In the genomic region with DNA sequence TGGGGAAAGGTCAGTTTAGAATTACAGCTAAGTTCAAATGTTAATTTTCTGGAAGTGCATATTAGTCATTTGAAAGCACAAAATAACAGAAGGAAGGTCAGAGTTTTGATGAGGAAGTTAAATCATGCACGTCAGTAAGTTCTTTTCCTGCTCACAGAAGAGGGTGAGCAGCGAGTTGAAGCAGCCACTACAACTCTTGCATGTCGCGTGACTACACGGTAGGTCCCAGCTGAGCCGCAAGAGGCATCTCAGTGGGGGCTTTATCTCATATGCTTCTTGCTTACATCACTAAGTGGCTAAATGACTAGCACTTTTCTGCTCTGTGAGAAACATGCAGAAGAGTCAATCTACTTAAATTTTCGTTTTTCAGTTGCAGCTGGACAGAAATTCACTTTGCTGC, we compare ENCODE assay signal across 8 cellular contexts. TPM values are rescaled to one million over a fixed set of nuclear protein-coding genes. Genes with fewer than 3 reads are reported as not detected.
DNase-seq lines count a peak whose midpoint lies in the region; ATAC-seq and TF ChIP-seq lines count a peak whose summit lies in the region.

No MANE protein-coding gene starts in this region.

- H3K36me3 Mint-ChIP-seq in activated naive CD4-positive, alpha-beta T cell treated with anti-CD3 and anti-CD28 coated beads, Interleukin-2, amount 10 ng/mL, durations not matched to agents 7 days and 5 days, result no peaks in the 10 kb centered on the region

- DNase-seq in activated naive CD4-positive, alpha-beta T cell treated with anti-CD3 and anti-CD28 coated beads, Interleukin-2, amount 10 ng/mL, durations not matched to agents 7 days and 5 days, result peak; percentile 36
- peak; percentile 15 for DNase-seq in stimulated activated CD4-positive, alpha-beta T cell treated with anti-CD3 and anti-CD28 coated beads, Interleukin-12 subunit alpha, Interleukin-12 subunit beta, amount 100 ng/mL, for 4 hours
- DNase-seq in OCI-M2 (lab: John Stamatoyannopoulos, UW; ENCODE audit: unreplicated experiment) (no peak), MG63 (no peak), NCI-H2081 (lab: John Stamatoyannopoulos, UW) (no peak)

- CTCF ChIA-PET in activated naive CD4-positive, alpha-beta T cell treated with anti-CD3 and anti-CD28 coated beads, Interleukin-2, amount 10 ng/mL, durations not matched to agents 7 days and 5 days (lab: Charles Lee), result no interaction called here

- no peaks in the 10 kb centered on the region for H3K9me3 Mint-ChIP-seq in activated naive CD4-positive, alpha-beta T cell treated with anti-CD3 and anti-CD28 coated beads, Interleukin-2, amount 10 ng/mL, durations not matched to agents 7 days and 5 days

- no peak overlapping the region for H3K4me3 Mint-ChIP-seq in activated naive CD4-positive, alpha-beta T cell treated with anti-CD3 and anti-CD28 coated beads, Interleukin-2, amount 10 ng/mL, durations not matched to agents 7 days and 5 days

- H3K27me3 Mint-ChIP-seq in activated naive CD4-positive, alpha-beta T cell treated with anti-CD3 and anti-CD28 coated beads, Interleukin-2, amount 10 ng/mL, durations not matched to agents 7 days and 5 days, result no peaks in the 10 kb centered on the region

- no peak overlapping the region for H3K4me3 ChIP-seq in MG63

- H3K27me3 ChIP-seq in MG63, result peaks cover 8% of the 10 kb centered on the region

- H3K27ac Mint-ChIP-seq in activated naive CD4-positive, alpha-beta T cell treated with anti-CD3 and anti-CD28 coated beads, Interleukin-2, amount 10 ng/mL, durations not matched to agents 7 days and 5 days, result no peak overlapping the region

- ATAC-seq in GM21381 (IDR thresholded peaks at IDR 0.05; ENCODE audit: unreplicated experiment) (peak; percentile 78), HG03565 (IDR thresholded peaks at IDR 0.05; ENCODE audit: unreplicated experiment) (peak; percentile 81)

- peak; percentile 14 for TF ChIP-seq CTCF in GM12873 (IDR thresholded peaks at IDR 0.05; ENCODE audit: insufficient read depth, low read depth, low read length, missing control alignments)

- H3K4me1 Mint-ChIP-seq in activated naive CD4-positive, alpha-beta T cell treated with anti-CD3 and anti-CD28 coated beads, Interleukin-2, amount 10 ng/mL, durations not matched to agents 7 days and 5 days, result peaks cover 16% of the 10 kb centered on the region

- no peaks in the 10 kb centered on the region for H3K9me3 ChIP-seq in MG63

- no peaks in the 10 kb centered on the region for H3K36me3 ChIP-seq in MG63

RNA-seq across cellular contexts. Expression of gene SEC62, which starts 21.3 kb away (rescaled TPM):
- 12.2 and 28.1 TPM in 2 replicates for total RNA-seq in MG63 (2014; rRNA removed; shearing (Covaris generic); ENCODE audit: low replicate concordance)

RNA-seq across cellular contexts. Expression of gene SAMD7, which starts 33.9 kb away (rescaled TPM):
- total RNA-seq in MG63 (2014; rRNA removed; shearing (Covaris generic); ENCODE audit: low replicate concordance), result not detected in 2 replicates

Comparison
In these comparisons a context has a peak if more than half of its experiments do, and no peak if none do; other contexts are left out.
1. DNase-seq: peak in activated naive CD4-positive, alpha-beta T cell treated with anti-CD3 and anti-CD28 coated beads, Interleukin-2, amount 10 ng/mL, durations not matched to agents 7 days and 5 days (single experiment) and stimulated activated CD4-positive, alpha-beta T cell treated with anti-CD3 and anti-CD28 coated beads, Interleukin-12 subunit alpha, Interleukin-12 subunit beta, amount 100 ng/mL, for 4 hours (single experiment); none in OCI-M2 (single experiment), MG63 (single experiment) and NCI-H2081 (0 of 2).